10 cellular contexts compared by ENCODE assay signal in the genomic region with DNA sequence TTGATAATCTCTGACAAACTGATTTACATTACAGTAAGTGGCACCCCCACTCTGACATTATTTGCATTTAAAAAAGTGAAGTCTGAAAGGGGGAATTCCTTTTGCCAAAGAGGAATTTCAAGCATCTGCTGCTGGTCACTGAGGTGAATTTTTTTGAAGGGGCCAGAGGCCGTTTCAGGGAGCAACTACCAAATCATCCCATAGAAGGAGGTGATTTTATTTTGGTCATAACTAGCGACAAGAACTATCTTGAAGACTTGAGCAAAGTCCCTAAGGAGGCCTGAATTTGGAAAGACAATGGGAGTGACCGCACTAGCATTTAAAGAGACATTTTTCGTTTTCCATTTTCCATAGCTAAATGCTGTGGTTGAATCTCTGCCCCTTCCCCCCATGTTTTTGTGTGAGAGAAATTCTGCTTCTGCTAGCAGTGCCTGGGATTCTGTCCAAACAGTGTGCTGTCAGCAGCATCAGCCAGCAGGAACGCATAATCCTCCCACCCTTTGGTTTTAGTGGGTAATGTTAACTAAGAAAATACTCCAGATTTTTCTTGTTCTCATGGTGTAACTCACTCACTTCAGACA.
DNase-seq lines count a peak whose midpoint lies in the region; ATAC-seq and TF ChIP-seq lines count a peak whose summit lies in the region.
"Had no signal": no experiment of that assay in that cellular context is flagged by ENCODE, and none has a peak within 500 bp of the region (broad histone marks: within the 10 kb centered on the region; RNA-seq: fewer than 3 reads in every experiment).

No MANE protein-coding gene starts in this region.

- peaks cover 0 to 17% (median 2%) of the 10 kb centered on the region in 3 donors for H3K36me3 Mint-ChIP-seq in naive thymus-derived CD8-positive, alpha-beta T cell
- peaks cover 5% of the 10 kb centered on the region for H3K36me3 Mint-ChIP-seq in stimulated activated memory B cell treated with anti-CD40 and anti-IgM and Interleukin-4, amounts not matched to agents 10 μg/mL and 1 μg/mL and 100 μg/mL, for 72 hours

- no peak for TF ChIP-seq EP300 in ovary (IDR thresholded peaks at IDR 0.05)
- no peak for TF ChIP-seq EP300 in stomach (IDR thresholded peaks at IDR 0.05)

- intact Hi-C loops in Right ventricle myocardium superior (cut with DNase I), result no loop called here
- intact Hi-C loops in ovary (cut with DNase I), result no loop called here
- intact Hi-C loops in stomach (cut with DNase I; ENCODE audit: low total_unique reads), result no loop called here

- no peak overlapping the region for H3K27ac Mint-ChIP-seq in naive thymus-derived CD8-positive, alpha-beta T cell
- no peak overlapping the region for H3K27ac Mint-ChIP-seq in stimulated activated memory B cell treated with anti-CD40 and anti-IgM and Interleukin-4, amounts not matched to agents 10 μg/mL and 1 μg/mL and 100 μg/mL, for 72 hours

- TF ChIP-seq CTCF in WI38 (IDR thresholded peaks at IDR 0.05; ENCODE audit: low read depth, low read length) (no peak), ovary (IDR thresholded peaks at IDR 0.05) (no peak), stomach (IDR thresholded peaks at IDR 0.05) (no peak)

- DNase-seq in G401 (ENCODE audit: low spot score) (peak; percentile 2), Right ventricle myocardium superior (peak; percentile 44), ovary (peak; percentile 27 to 49 (median 40)), stomach (no peak)
- no peak for DNase-seq in naive thymus-derived CD8-positive, alpha-beta T cell
- DNase-seq: NCI-H2081 treated with DMSO at 0.1 percent for 48 hours, pancreas had no signal

- peaks cover 0 to 6% (median 0%) of the 10 kb centered on the region in 5 donors for H3K27me3 Mint-ChIP-seq in naive thymus-derived CD8-positive, alpha-beta T cell
- H3K27me3 Mint-ChIP-seq in stimulated activated memory B cell treated with anti-CD40 and anti-IgM and Interleukin-4, amounts not matched to agents 10 μg/mL and 1 μg/mL and 100 μg/mL, for 72 hours, result no peaks in the 10 kb centered on the region

- POLR2A ChIA-PET in naive thymus-derived CD8-positive, alpha-beta T cell (lab: Charles Lee), result no interaction called here

- peaks cover 0 to 4% of the 10 kb centered on the region in 2 donors for H3K9me3 ChIP-seq in ovary
- H3K9me3 ChIP-seq in stomach, result peaks cover 0 to 42% (median 23%) of the 10 kb centered on the region in 4 donors
- H3K9me3 ChIP-seq: pancreas had no signal

- no peaks in the 10 kb centered on the region for H3K27me3 ChIP-seq in ovary
- H3K27me3 ChIP-seq in stomach, result peaks cover 0 to 6% (median 0%) of the 10 kb centered on the region in 3 donors

- no peak overlapping the region for H3K27ac ChIP-seq in ovary
- H3K27ac ChIP-seq in stomach, result peak overlapping the region in 1 of 5 donors; percentile 29
- H3K27ac ChIP-seq: pancreas had no signal

- H3K4me3 Mint-ChIP-seq in naive thymus-derived CD8-positive, alpha-beta T cell, result no peak overlapping the region
- H3K4me3 Mint-ChIP-seq in stimulated activated memory B cell treated with anti-CD40 and anti-IgM and Interleukin-4, amounts not matched to agents 10 μg/mL and 1 μg/mL and 100 μg/mL, for 72 hours, result no peak overlapping the region

- H3K4me3 ChIP-seq in WI38 (ENCODE audit: low read depth, low read length), result 0 out of 2 replicates have a peak overlapping the region, but pooled peaks have one; percentile 24
- no peak overlapping the region for H3K4me3 ChIP-seq in ovary
- H3K4me3 ChIP-seq in stomach, result no peak overlapping the region
- H3K4me3 ChIP-seq: pancreas had no signal

- TF ChIP-seq POLR2A in ovary (IDR thresholded peaks at IDR 0.05) (no peak), stomach (IDR thresholded peaks at IDR 0.05) (no peak)

- 1 to 4% (median 1%) methylated on average over 5 of the region's 5 CpGs for WGBS in ovary, 3 donors
- 20 to 52% (median 46%) methylated on average over 5 of the region's 5 CpGs for WGBS in stomach, 5 donors

- peaks cover 1% of the 10 kb centered on the region for H3K4me1 ChIP-seq in ovary (ENCODE audit: insufficient read depth)
- no peaks in the 10 kb centered on the region for H3K4me1 ChIP-seq in stomach
- H3K4me1 ChIP-seq: pancreas had no signal

- H3K36me3 ChIP-seq in ovary, result no peaks in the 10 kb centered on the region
- no peaks in the 10 kb centered on the region for H3K36me3 ChIP-seq in stomach
- H3K36me3 ChIP-seq: pancreas had no signal

- in situ Hi-C loops in G401 (cut with HindIII; ENCODE audit: low sequenced_read_pairs), result no loop called here

- peaks cover 0 to 42% (median 14%) of the 10 kb centered on the region in 9 donors for H3K9me3 Mint-ChIP-seq in naive thymus-derived CD8-positive, alpha-beta T cell
- peaks cover 15% of the 10 kb centered on the region for H3K9me3 Mint-ChIP-seq in stimulated activated memory B cell treated with anti-CD40 and anti-IgM and Interleukin-4, amounts not matched to agents 10 μg/mL and 1 μg/mL and 100 μg/mL, for 72 hours

- no peaks in the 10 kb centered on the region for H3K4me1 Mint-ChIP-seq in naive thymus-derived CD8-positive, alpha-beta T cell
- no peaks in the 10 kb centered on the region for H3K4me1 Mint-ChIP-seq in stimulated activated memory B cell treated with anti-CD40 and anti-IgM and Interleukin-4, amounts not matched to agents 10 μg/mL and 1 μg/mL and 100 μg/mL, for 72 hours

- ATAC-seq in Right ventricle myocardium superior (ENCODE audit: poor library complexity), result peak; percentile 80
- no peak for ATAC-seq in HG03045 (IDR thresholded peaks at IDR 0.05; ENCODE audit: unreplicated experiment)
- no peak for ATAC-seq in naive thymus-derived CD8-positive, alpha-beta T cell
- ATAC-seq in stimulated activated memory B cell treated with anti-CD40 and anti-IgM and Interleukin-4, amounts not matched to agents 10 μg/mL and 1 μg/mL and 100 μg/mL, for 72 hours, result no peak

Comparison
In these comparisons a context has a peak if more than half of its experiments do, and no peak if none do; other contexts are left out.
1. DNase-seq: peak in G401 (single experiment), Right ventricle myocardium superior (single experiment) and ovary (5 of 5); none in stomach (single experiment) and naive thymus-derived CD8-positive, alpha-beta T cell (0 of 10).